ENCODE assay signal across 15 cellular contexts in genomic region chr10:52871191-52871843, GRCh38.
A peak's percentile ranks its signal among the peaks of the same experiment; 100 is the strongest.
DNase-seq lines count a peak whose midpoint lies in the region; ATAC-seq, FAIRE-seq and TF ChIP-seq lines count a peak whose summit lies in the region.
"Had no signal": no experiment of that assay in that cellular context is flagged by ENCODE, and none has a peak within 500 bp of the region (broad histone marks: within the 10 kb centered on the region; RNA-seq: fewer than 3 reads in every experiment).

No MANE protein-coding gene starts in this region.

- TF ChIP-seq RAD21 in H1 (IDR thresholded peaks at IDR 0.05 in 1 of 2, conservative IDR thresholded peaks at IDR 0.05 in 1 of 2; ENCODE audit: low read depth in 2 of 2, low read length in 2 of 2), result peak; percentile 27 to 44; a peak in 3 of 4 replicates

- POLR2A ChIA-PET in H1 (lab: Charles Lee; ENCODE audit: partially characterized antibody), result no interaction called here

- no peak overlapping the region for H2AK5ac ChIP-seq in H1 (ENCODE audit: low read depth, low read length)

- H3K9me3 ChIP-seq in cardiac muscle cell (ENCODE audit: low read depth) (no peaks in the 10 kb centered on the region), H1 (ENCODE audit: insufficient read depth in 2 of 2, low read depth in 1 of 2, low read length in 1 of 2) (peaks cover 17 to 18% of the 10 kb centered on the region in 2 experiments), parathyroid adenoma (ENCODE audit: control insufficient read depth, low read length) (no peaks in the 10 kb centered on the region), aorta (ENCODE audit: control insufficient read depth, low read length) (no peaks in the 10 kb centered on the region), small intestine (ENCODE audit: control insufficient read depth, low read depth) (no peaks in the 10 kb centered on the region)

- no peak for DNase-seq in cardiac muscle cell (ENCODE audit: low read depth in 1 of 2, low spot score in 1 of 2)
- no peak for DNase-seq in left cardiac atrium
- DNase-seq in H1 (ENCODE audit: low read depth in 1 of 2, low spot score in 2 of 2), result no peak
- DNase-seq in aorta, result peak in 1 of 2 donors; percentile 38
- DNase-seq in small intestine, result no peak
- DNase-seq: C1 segment of cervical spinal cord; Calu3; CD4-positive, alpha-beta T cell; DMS 273 treated with DMSO at 0.1 percent for 48 hours; IMR-90 had no signal

- no peaks in the 10 kb centered on the region for H4K20me1 ChIP-seq in H1 (replicated peaks in 1 of 2; ENCODE audit: control insufficient read depth in 1 of 2, insufficient read depth in 2 of 2, low read length in 2 of 2)

- intact Hi-C loops in left cardiac atrium (cut with DNase I), result no loop called here
- intact Hi-C loops in aorta (cut with DNase I), result no loop called here

- no peak overlapping the region; the same call in 1 of the 2 replicates for H2BK20ac ChIP-seq in H1 (ENCODE audit: low read length)

- H3K36me3 ChIP-seq in cardiac muscle cell (no peaks in the 10 kb centered on the region), H1 (ENCODE audit: control insufficient read depth in 2 of 4, insufficient read depth in 4 of 4, low read length in 3 of 4) (peaks cover 0 to 4% (median 0%) of the 10 kb centered on the region in 4 experiments; a peak in 1 of 8 replicates), parathyroid adenoma (ENCODE audit: control insufficient read depth, insufficient read depth, low read length) (no peaks in the 10 kb centered on the region), aorta (ENCODE audit: control insufficient read depth in 1 of 2, insufficient read depth in 2 of 2, low read length in 1 of 2) (no peaks in the 10 kb centered on the region), small intestine (ENCODE audit: control insufficient read depth in 2 of 2, insufficient read depth in 2 of 2, low read length in 2 of 2) (no peaks in the 10 kb centered on the region)

- CTCF ChIA-PET in H1 (lab: Charles Lee; ENCODE audit: partially characterized antibody), result no interaction called here

- no peak for TF ChIP-seq EP300 in H1 (IDR thresholded peaks at IDR 0.05; ENCODE audit: borderline replicate concordance in 1 of 2, low read depth in 2 of 2, low read length in 2 of 2)

- H4K91ac ChIP-seq in H1 (replicated peaks; ENCODE audit: insufficient read length, low read length), result no peak overlapping the region

- ATAC-seq in left cardiac atrium (no peak), aorta (ENCODE audit: low FRiP score) (peak; percentile 22), HG02763 (IDR thresholded peaks at IDR 0.05; ENCODE audit: unreplicated experiment) (no peak), GM18861 (IDR thresholded peaks at IDR 0.05; ENCODE audit: unreplicated experiment) (no peak)
- ATAC-seq: HCT116 had no signal

- no peak for TF ChIP-seq POLR2A in H1 (IDR thresholded peaks at IDR 0.05; ENCODE audit: control extremely low read depth in 1 of 2, low read depth in 2 of 2, low read length in 2 of 2)

- H3K27ac ChIP-seq in cardiac muscle cell (no peak overlapping the region), H1 (ENCODE audit: low read depth, low read length) (no peak overlapping the region), parathyroid adenoma (peak overlapping the region; percentile 80), aorta (ENCODE audit: low read depth in 1 of 2, low read length in 2 of 2) (no peak overlapping the region), small intestine (ENCODE audit: low read depth in 1 of 2, low read length in 1 of 2) (no peak overlapping the region)

- H3K4me3 ChIP-seq in cardiac muscle cell, result no peak overlapping the region
- no peak overlapping the region for H3K4me3 ChIP-seq in H1 (ENCODE audit: extremely low read depth in 1 of 4, insufficient read depth in 2 of 4, low read depth in 3 of 4, low read length in 4 of 4)
- H3K4me3 ChIP-seq in parathyroid adenoma (ENCODE audit: low read depth, low read length), result no peak overlapping the region
- H3K4me3 ChIP-seq in aorta (ENCODE audit: low read length in 2 of 2), result no peak overlapping the region
- no peak overlapping the region for H3K4me3 ChIP-seq in small intestine (ENCODE audit: low read depth in 1 of 2, low read length in 2 of 2)

- no peak overlapping the region for H3K18ac ChIP-seq in H1 (ENCODE audit: extremely low read depth, low read length)

- H3K23me2 ChIP-seq in H1 (ENCODE audit: low read depth, low read length), result no peaks in the 10 kb centered on the region; the same call in 1 of the 2 replicates

- TF ChIP-seq CTCF in cardiac muscle cell (IDR thresholded peaks at IDR 0.05; ENCODE audit: low read depth, low read length) (peak; percentile 7), H1 (IDR thresholded peaks at IDR 0.05; ENCODE audit: control extremely low read depth in 1 of 3, insufficient read depth in 1 of 3, low read depth in 1 of 3, low read length in 3 of 3) (peak; percentile 20 to 35 (median 23); a peak in 3 of 4 replicates), parathyroid adenoma (IDR thresholded peaks at IDR 0.05) (no peak)

- no peak overlapping the region for H2BK15ac ChIP-seq in H1 (ENCODE audit: low read length)

- no peaks in the 10 kb centered on the region for H3K79me2 ChIP-seq in H1 (ENCODE audit: control insufficient read depth in 1 of 2, insufficient read depth in 2 of 2, low read length in 2 of 2)
- no peaks in the 10 kb centered on the region for H3K79me2 ChIP-seq in parathyroid adenoma

- H3K27me3 ChIP-seq in cardiac muscle cell (no peaks in the 10 kb centered on the region), H1 (replicated peaks in 1 of 4; ENCODE audit: control insufficient read depth in 3 of 4, extremely low read depth in 1 of 4, insufficient read depth in 3 of 4, low read length in 3 of 4) (no peaks in the 10 kb centered on the region), parathyroid adenoma (ENCODE audit: control insufficient read depth, insufficient read depth, low read length) (no peaks in the 10 kb centered on the region), aorta (ENCODE audit: control insufficient read depth in 1 of 2, insufficient read depth in 2 of 2, low read length in 1 of 2) (no peaks in the 10 kb centered on the region), small intestine (ENCODE audit: control insufficient read depth in 2 of 2, insufficient read depth in 2 of 2, low read length in 2 of 2) (no peaks in the 10 kb centered on the region)

- no peak overlapping the region for H2AFZ ChIP-seq in H1 (ENCODE audit: low read length)
- H2AFZ ChIP-seq in parathyroid adenoma, result peak overlapping the region; percentile 55

- H3K4me1 ChIP-seq in cardiac muscle cell (ENCODE audit: low read depth) (no peaks in the 10 kb centered on the region), H1 (replicated peaks in 1 of 4; ENCODE audit: control insufficient read depth in 3 of 4, insufficient read depth in 4 of 4, low read length in 3 of 4) (no peaks in the 10 kb centered on the region; a peak in 1 of 7 replicates), parathyroid adenoma (peaks cover 45% of the 10 kb centered on the region), aorta (ENCODE audit: control insufficient read depth in 1 of 2, insufficient read depth in 2 of 2, low read length in 2 of 2) (no peaks in the 10 kb centered on the region), small intestine (ENCODE audit: control insufficient read depth in 2 of 2, insufficient read depth in 1 of 2, low read depth in 1 of 2, low read length in 1 of 2) (no peaks in the 10 kb centered on the region)

- H3K4ac ChIP-seq in H1 (replicated peaks; ENCODE audit: insufficient read length, low read depth, low read length), result no peak overlapping the region

- H3K56ac ChIP-seq in H1 (replicated peaks; ENCODE audit: insufficient read length, low read depth, low read length), result no peak overlapping the region

- H4K5ac ChIP-seq in H1 (ENCODE audit: insufficient read length, low read depth, low read length), result no peak overlapping the region

- no peak overlapping the region for H3K14ac ChIP-seq in H1 (ENCODE audit: insufficient read length)

- H3K79me1 ChIP-seq in H1 (ENCODE audit: low read depth, low read length), result no peaks in the 10 kb centered on the region

- no peak overlapping the region for H3K4me2 ChIP-seq in H1 (ENCODE audit: insufficient read depth in 1 of 2, low read depth in 2 of 2, low read length in 2 of 2)
- no peak overlapping the region for H3K4me2 ChIP-seq in parathyroid adenoma (ENCODE audit: low read length)

- H2BK120ac ChIP-seq in H1 (replicated peaks; ENCODE audit: low read depth, low read length), result no peak overlapping the region

- no peak overlapping the region for H2BK5ac ChIP-seq in H1 (ENCODE audit: low read depth, low read length)

- FAIRE-seq in H1 (lab: Jason Lieb, UNC) (no peak), small intestine (lab: Jason Lieb, UNC) (no peak)
- FAIRE-seq: A204.1 had no signal

- no peak overlapping the region for H2BK12ac ChIP-seq in H1 (ENCODE audit: low read depth, low read length)

- no peak overlapping the region for H4K8ac ChIP-seq in H1 (ENCODE audit: extremely low read depth, insufficient read depth, low read length)

- H3K9ac ChIP-seq in H1 (replicated peaks in 1 of 4; ENCODE audit: extremely low read depth in 1 of 4, low read depth in 3 of 4, low read length in 3 of 4) (no peak overlapping the region), parathyroid adenoma (no peak overlapping the region)

- H3K23ac ChIP-seq in H1 (ENCODE audit: insufficient read length), result no peak overlapping the region

- WGBS in H1 (ENCODE audit: extremely low coverage in 1 of 2, insufficient coverage in 1 of 2, insufficient read length in 1 of 2, insufficient replicate concordance in 2 of 2, low coverage in 1 of 2, low lambda C conversion rate in 2 of 2, missing lambda C conversion rate in 1 of 2), 2 experiments, result 88% methylated on average over 24 of the region's 24 CpGs; no CpG with 5 or more reads in 1 of the 2 experiments
- WGBS in aorta, 2 donors, result 71 to 77% methylated on average over 24 of the region's 24 CpGs
- 66 to 79% (median 78%) methylated on average over 24 of the region's 24 CpGs for WGBS in small intestine, 3 donors

TF ChIP-seq in H1, 55 proteins besides CTCF, POLR2A, EP300 and RAD21:
- TF ChIP-seq POLR2AphosphoS5 (IDR thresholded peaks at IDR 0.05; ENCODE audit: low read depth, low read length) (no peak), MAFK (IDR thresholded peaks at IDR 0.05; ENCODE audit: low read depth, low read length) (no peak), SAP30 (IDR thresholded peaks at IDR 0.05; ENCODE audit: insufficient read depth, insufficient replicate concordance, low read length) (no peak), ATF3 (IDR thresholded peaks at IDR 0.05; ENCODE audit: insufficient read depth, low read depth, low read length) (no peak), BRCA1 (IDR thresholded peaks at IDR 0.05; ENCODE audit: low read depth, low read length) (no peak), ZNF274 (IDR thresholded peaks at IDR 0.05; ENCODE audit: borderline replicate concordance, extremely low read depth, low read length) (no peak), EZH2 (IDR thresholded peaks at IDR 0.05; ENCODE audit: low read depth, low read length, severe bottlenecking) (no peak)
